In genomic region chr13:73000027-73000674, GRCh38 we compare ENCODE assay signal across 1 cellular context.
A peak's percentile ranks its signal among the peaks of the same experiment; 100 is the strongest.
TF ChIP-seq lines count a peak whose summit lies in the region.

No MANE protein-coding gene starts in this region.

TF ChIP-seq in K562, 482 proteins besides CTCF, POLR2A, EP300 and RAD21 (continued from another document and continues in another):
- no peak for TF ChIP-seq RERE (CRISPR knock-in tag; IDR thresholded peaks at IDR 0.05; ENCODE audit: borderline replicate concordance)
- TF ChIP-seq VEZF1 (CRISPR knock-in tag; IDR thresholded peaks at IDR 0.05) = no peak
- peak; percentile 82 for TF ChIP-seq ZNF316 (IDR thresholded peaks at IDR 0.05)
- no peak for TF ChIP-seq HMGXB4 (CRISPR knock-in tag; IDR thresholded peaks at IDR 0.05)
- TF ChIP-seq DMBX1 (CRISPR knock-in tag; IDR thresholded peaks at IDR 0.05; ENCODE audit: borderline replicate concordance) = no peak
- TF ChIP-seq MAFF (IDR thresholded peaks at IDR 0.05; ENCODE audit: low read length) = peak; percentile 28; the same call in 1 of the 2 replicates
- no peak for TF ChIP-seq SRSF7 (optimal IDR thresholded peaks at IDR 0.05; ENCODE audit: low read depth, low read length)
- TF ChIP-seq FOXO4 (CRISPR knock-in tag; IDR thresholded peaks at IDR 0.05) = no peak
- TF ChIP-seq ZNF75A (CRISPR knock-in tag; IDR thresholded peaks at IDR 0.05) = no peak
- no peak for TF ChIP-seq ZNF277 (CRISPR knock-in tag; IDR thresholded peaks at IDR 0.05; ENCODE audit: borderline replicate concordance)
- TF ChIP-seq MGA (IDR thresholded peaks at IDR 0.05) = no peak
- TF ChIP-seq STAT6 (CRISPR knock-in tag; IDR thresholded peaks at IDR 0.05) = no peak
- TF ChIP-seq MAFG (tag; conservative IDR thresholded peaks at IDR 0.05) = peak; percentile 57
- TF ChIP-seq BCOR (IDR thresholded peaks at IDR 0.05) = no peak
- no peak for TF ChIP-seq ELF4 (CRISPR knock-in tag; IDR thresholded peaks at IDR 0.05)
- peak; percentile 89 for TF ChIP-seq SPI1 (IDR thresholded peaks at IDR 0.05; ENCODE audit: borderline replicate concordance, low read depth, low read length)
- no peak for TF ChIP-seq MTA1 (IDR thresholded peaks at IDR 0.05; ENCODE audit: borderline replicate concordance)
- TF ChIP-seq CSDE1 (IDR thresholded peaks at IDR 0.05) = no peak
- no peak for TF ChIP-seq SRSF3 (IDR thresholded peaks at IDR 0.05; ENCODE audit: insufficient read depth, low read length)
- no peak for TF ChIP-seq ARID3B (CRISPR knock-in tag; IDR thresholded peaks at IDR 0.05; ENCODE audit: borderline replicate concordance)
- no peak for TF ChIP-seq POU5F1 (IDR thresholded peaks at IDR 0.05; ENCODE audit: borderline replicate concordance, low read depth, low read length, partially characterized antibody)
- no peak for TF ChIP-seq LCOR (CRISPR knock-in tag; IDR thresholded peaks at IDR 0.05)
- TF ChIP-seq ZNF165 (CRISPR knock-in tag; IDR thresholded peaks at IDR 0.05; ENCODE audit: borderline replicate concordance) = no peak
- TF ChIP-seq KDM2B (CRISPR knock-in tag; IDR thresholded peaks at IDR 0.05) = no peak
